Comparison of ENCODE assay signal across 28 cellular contexts in the genomic region with DNA sequence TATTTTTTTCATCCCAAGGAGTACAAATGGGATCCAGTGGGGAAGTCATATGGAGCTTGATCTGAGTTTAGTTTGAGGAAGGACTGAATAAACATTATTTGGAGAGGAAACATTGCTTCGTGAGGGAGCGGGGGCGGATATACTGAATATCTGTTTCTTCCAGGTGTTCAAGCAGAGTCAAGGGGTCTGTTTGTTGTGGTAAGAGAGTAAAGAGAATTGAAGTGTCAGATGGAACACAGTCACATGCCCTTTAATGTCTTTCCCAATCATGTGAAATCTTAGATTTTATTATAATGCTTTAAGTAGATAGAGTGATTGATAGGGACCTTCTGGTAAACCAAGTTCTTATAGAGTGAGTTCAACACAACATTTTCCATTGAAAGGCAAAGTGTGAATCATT.
"Had no signal": no experiment of that assay in that cellular context is flagged by ENCODE, and none has a peak within 500 bp of the region (broad histone marks: within the 10 kb centered on the region; RNA-seq: fewer than 3 reads in every experiment).

No MANE protein-coding gene starts in this region.

- H3K27me3 Mint-ChIP-seq: activated CD4-positive, alpha-beta memory T cell treated with anti-CD3 and anti-CD28 coated beads, Interleukin-2, amount 10 ng/mL, durations not matched to agents 7 days and 5 days; activated CD8-positive, alpha-beta memory T cell treated with anti-CD3 and anti-CD28 coated beads, Interleukin-2, amount 10 ng/mL, durations not matched to agents 7 days and 5 days; central memory CD8-positive, alpha-beta T cell; T-cell had no signal

- DNase-seq: activated CD4-positive, alpha-beta memory T cell treated with anti-CD3 and anti-CD28 coated beads, Interleukin-2, amount 10 ng/mL, durations not matched to agents 7 days and 5 days; activated CD4-positive, alpha-beta T cell treated with anti-CD3 and anti-CD28 coated beads for 4 hours; activated CD8-positive, alpha-beta memory T cell treated with anti-CD3 and anti-CD28 coated beads for 24 hours; activated CD8-positive, alpha-beta memory T cell treated with anti-CD3 and anti-CD28 coated beads, Interleukin-2, amount 10 ng/mL, durations not matched to agents 7 days and 5 days; activated CD8-positive, alpha-beta memory T cell treated with anti-CD3 and anti-CD28 coated beads, Interleukin-2, amount 50 U/mL, for 48 hours; activated effector memory CD4-positive, alpha-beta T cell treated with anti-CD3 and anti-CD28 coated beads, Interleukin-2, amount 50 U/mL, for 16 hours; activated naive CD4-positive, alpha-beta T cell; activated T-cell treated with anti-CD3 and anti-CD28 coated beads, Interleukin-2, amount 50 U/mL, for 48 hours; amygdala; NCI-H1105; NCI-H1417 treated with DMSO at 0.1 percent for 48 hours; NCI-H187 treated with DMSO at 0.1 percent for 48 hours; NCI-H2081 treated with DMSO at 0.1 percent for 48 hours; NCI-H226; NCI-H524 treated with DMSO at 0.1 percent for 48 hours; PC-9; SIG-M5; T-cell had no signal

- H3K4me1 Mint-ChIP-seq: activated CD4-positive, alpha-beta memory T cell treated with anti-CD3 and anti-CD28 coated beads, Interleukin-2, amount 10 ng/mL, durations not matched to agents 7 days and 5 days; activated CD8-positive, alpha-beta memory T cell treated with anti-CD3 and anti-CD28 coated beads, Interleukin-2, amount 10 ng/mL, durations not matched to agents 7 days and 5 days; central memory CD8-positive, alpha-beta T cell; WTC11 had no signal

- H3K4me3 Mint-ChIP-seq: activated CD4-positive, alpha-beta memory T cell treated with anti-CD3 and anti-CD28 coated beads, Interleukin-2, amount 10 ng/mL, durations not matched to agents 7 days and 5 days; activated CD8-positive, alpha-beta memory T cell treated with anti-CD3 and anti-CD28 coated beads, Interleukin-2, amount 10 ng/mL, durations not matched to agents 7 days and 5 days; central memory CD8-positive, alpha-beta T cell; T-cell; WTC11 had no signal

- H3K4me3 ChIP-seq: ascending aorta, cardiac muscle cell, PC-9 had no signal

- H3K9me3 ChIP-seq: ascending aorta had no signal

- H3K27me3 ChIP-seq: ascending aorta, cardiac muscle cell had no signal

- H3K9me3 Mint-ChIP-seq: activated CD4-positive, alpha-beta memory T cell treated with anti-CD3 and anti-CD28 coated beads, Interleukin-2, amount 10 ng/mL, durations not matched to agents 7 days and 5 days; activated naive CD4-positive, alpha-beta T cell treated with anti-CD3 and anti-CD28 coated beads, Interleukin-2, amount 50 U/mL, for 72 hours; central memory CD8-positive, alpha-beta T cell; T-cell; WTC11 had no signal

- H3K4me2 ChIP-seq: KMS-11, PC-9 had no signal

- H3K4me1 ChIP-seq: ascending aorta had no signal

- H3K27ac Mint-ChIP-seq: activated CD4-positive, alpha-beta memory T cell treated with anti-CD3 and anti-CD28 coated beads, Interleukin-2, amount 10 ng/mL, durations not matched to agents 7 days and 5 days; activated CD8-positive, alpha-beta memory T cell treated with anti-CD3 and anti-CD28 coated beads, Interleukin-2, amount 10 ng/mL, durations not matched to agents 7 days and 5 days had no signal

- H3K9ac ChIP-seq: KMS-11 had no signal

- H2AFZ ChIP-seq: PC-9 had no signal

- ATAC-seq: activated CD4-positive, CD25-positive, alpha-beta regulatory T cell treated with anti-CD3 and anti-CD28 coated beads, Interleukin-2, amount 50 U/mL, for 24 hours; activated CD8-positive, alpha-beta memory T cell treated with anti-CD3 and anti-CD28 coated beads, Interleukin-2, amount 10 ng/mL, durations not matched to agents 7 days and 5 days; activated naive CD4-positive, alpha-beta T cell treated with anti-CD3 and anti-CD28 coated beads, Interleukin-2, amount 50 U/mL, for 72 hours; Right ventricle myocardium inferior; SK-N-SH treated with all-trans-retinoic acid at 6 μM for 48 hours; T-cell; WTC11 had no signal

- H3K27ac ChIP-seq: ascending aorta, cardiac muscle cell, KMS-11, PC-9, RWPE1 had no signal
